ENCODE assay signal across 37 cellular contexts in the genomic region with DNA sequence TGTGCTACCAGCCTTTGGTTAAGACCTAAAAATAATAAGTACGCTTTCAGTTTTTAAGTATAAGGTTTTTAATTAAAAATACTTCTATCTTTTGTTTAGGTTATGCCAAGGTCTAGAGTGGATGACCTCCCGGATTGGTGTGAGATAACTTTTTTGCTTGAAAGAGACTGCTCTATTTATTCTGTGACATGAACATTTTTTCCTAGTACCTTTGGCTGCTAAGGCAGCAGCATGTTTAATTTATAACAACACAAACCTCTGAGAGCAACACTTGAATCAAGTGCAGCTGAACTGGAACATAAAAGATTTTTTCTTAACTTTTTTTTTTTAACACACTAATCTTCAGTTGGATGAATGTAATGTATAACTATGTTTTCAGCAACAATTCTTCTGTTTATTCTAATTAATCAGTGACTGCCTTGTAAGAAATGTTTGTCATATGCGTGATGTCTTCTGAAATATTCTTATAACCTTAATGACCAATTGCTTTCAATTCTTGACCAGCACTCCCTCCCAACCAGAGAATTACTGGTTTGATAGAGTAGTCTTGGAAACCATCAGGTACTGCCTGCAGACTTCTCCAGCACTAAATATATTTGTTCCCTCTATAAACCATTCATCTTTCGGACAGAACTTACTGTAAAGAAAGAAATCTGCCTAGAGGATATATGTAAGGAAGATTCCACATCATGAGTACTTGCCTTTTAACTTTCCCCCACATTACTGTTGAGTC.
"Had no signal": no experiment of that assay in that cellular context is flagged by ENCODE, and none has a peak within 500 bp of the region (broad histone marks: within the 10 kb centered on the region; RNA-seq: fewer than 3 reads in every experiment).

No MANE protein-coding gene starts in this region.

- ATAC-seq: activated naive CD4-positive, alpha-beta T cell treated with anti-CD3 and anti-CD28 coated beads, Interleukin-2, amount 50 U/mL, for 72 hours; activated T-cell treated with anti-CD3 and anti-CD28 coated beads, Interleukin-2, amount 50 U/mL, for 4 hours; Right ventricle myocardium inferior; SK-N-SH treated with all-trans-retinoic acid at 6 μM for 48 hours had no signal

- DNase-seq: activated B cell treated with CpG ODN at 0.5 μM for 24 hours; activated CD4-positive, alpha-beta memory T cell treated with anti-CD3 and anti-CD28 coated beads for 36 hours; activated CD4-positive, alpha-beta T cell treated with anti-CD3 and anti-CD28 coated beads for 4 hours; activated CD4-positive, alpha-beta T cell treated with anti-CD3 and anti-CD28 coated beads, Interleukin-2, amount 50 U/mL, for 1 hour; activated CD4-positive, CD25-positive, alpha-beta regulatory T cell treated with anti-CD3 and anti-CD28 coated beads, Interleukin-2, amount 50 U/mL, for 72 hours; activated CD8-positive, alpha-beta memory T cell treated with anti-CD3 and anti-CD28 coated beads, Interleukin-2, amount 50 U/mL, for 4 hours; activated gamma-delta T cell treated with Interleukin-2 at 50 U/mL for 16 hours; activated naive CD4-positive, alpha-beta T cell treated with anti-CD3 and anti-CD28 coated beads for 36 hours; activated T-cell treated with anti-CD3 and anti-CD28 coated beads for 4 hours; activated T-cell treated with anti-CD3 and anti-CD28 coated beads, Interleukin-2, amount 50 U/mL, for 4 hours; adrenal gland; Kasumi-1; KG1; MM.1S; MV-4-11; NCI-H1092; NCI-H1436 treated with DMSO at 0.1 percent for 48 hours; NCI-H1694 treated with DMSO at 0.1 percent for 48 hours; NCI-H2029; NCI-H2171; NCI-H510A; NCI-H526; NCI-H748 treated with DMSO at 0.1 percent for 48 hours; NK-92 treated with Interleukin-12 subunit alpha and Interleukin-12 subunit beta, amount 100 ng/mL, for 24 hours; PC-9; SIG-M5; T-helper 1 cell; T-helper 2 cell; T-helper 9 cell had no signal

- H3K27ac Mint-ChIP-seq: activated B cell treated with CpG ODN at 0.5 μM for 24 hours; activated CD4-positive, alpha-beta memory T cell treated with anti-CD3 and anti-CD28 coated beads for 36 hours; activated naive CD4-positive, alpha-beta T cell treated with anti-CD3 and anti-CD28 coated beads for 36 hours; activated naive CD4-positive, alpha-beta T cell treated with anti-CD3 and anti-CD28 coated beads, Interleukin-2, amount 50 U/mL, for 72 hours; activated T-helper 1 cell treated with anti-CD3 and anti-CD28 coated beads, Interleukin-12 subunit alpha, Interleukin-12 subunit beta, Interleukin-2, Interleukin-4 antibody, amounts not matched to agents 30 ng/mL and 10 ng/mL and 1 ng/mL, durations not matched to agents 14 hours and 24 hours and 36 hours; brain had no signal

- H3K36me3 Mint-ChIP-seq: activated naive CD4-positive, alpha-beta T cell treated with anti-CD3 and anti-CD28 coated beads, Interleukin-2, amount 50 U/mL, for 72 hours had no signal

- H3K4me3 ChIP-seq: adrenal gland, PC-9 had no signal

- H3K27ac ChIP-seq: adrenal gland, PC-9, RWPE1, VCaP had no signal

- H3K9me3 ChIP-seq: adrenal gland had no signal

- H3K4me1 Mint-ChIP-seq: activated B cell treated with CpG ODN at 0.5 μM for 24 hours, brain had no signal

- H3K4me3 Mint-ChIP-seq: activated B cell treated with CpG ODN at 0.5 μM for 24 hours; activated CD4-positive, alpha-beta memory T cell treated with anti-CD3 and anti-CD28 coated beads for 36 hours; activated naive CD4-positive, alpha-beta T cell treated with anti-CD3 and anti-CD28 coated beads for 36 hours; activated T-cell treated with anti-CD3 and anti-CD28 coated beads, Interleukin-2, amount 50 U/mL, for 4 hours; activated T-helper 1 cell treated with anti-CD3 and anti-CD28 coated beads, Interleukin-12 subunit alpha, Interleukin-12 subunit beta, Interleukin-2, Interleukin-4 antibody, amounts not matched to agents 30 ng/mL and 10 ng/mL and 1 ng/mL, durations not matched to agents 14 hours and 24 hours and 36 hours; brain had no signal

- H3K27me3 ChIP-seq: adrenal gland had no signal

- H3K9me3 Mint-ChIP-seq: activated B cell treated with CpG ODN at 0.5 μM for 24 hours; activated CD4-positive, alpha-beta memory T cell treated with anti-CD3 and anti-CD28 coated beads for 36 hours; activated naive CD4-positive, alpha-beta T cell treated with anti-CD3 and anti-CD28 coated beads for 36 hours; activated naive CD4-positive, alpha-beta T cell treated with anti-CD3 and anti-CD28 coated beads, Interleukin-2, amount 50 U/mL, for 72 hours; activated T-cell treated with anti-CD3 and anti-CD28 coated beads, Interleukin-2, amount 50 U/mL, for 4 hours; activated T-helper 1 cell treated with anti-CD3 and anti-CD28 coated beads, Interleukin-12 subunit alpha, Interleukin-12 subunit beta, Interleukin-2, Interleukin-4 antibody, amounts not matched to agents 30 ng/mL and 10 ng/mL and 1 ng/mL, durations not matched to agents 14 hours and 24 hours and 36 hours; brain had no signal

- H3K4me1 ChIP-seq: adrenal gland had no signal

- H2AFZ ChIP-seq: PC-9 had no signal

- H3K4me2 ChIP-seq: PC-9 had no signal

- FAIRE-seq: RCC 7860 had no signal

- H3K27me3 Mint-ChIP-seq: activated B cell treated with CpG ODN at 0.5 μM for 24 hours; activated CD4-positive, alpha-beta memory T cell treated with anti-CD3 and anti-CD28 coated beads for 36 hours; brain had no signal
